In genomic region chr10:127739908-127740307, GRCh38 we compare ENCODE assay signal across 1 cellular context.
A peak's percentile ranks its signal among the peaks of the same experiment; 100 is the strongest.
TF ChIP-seq lines count a peak whose summit lies in the region.

No MANE protein-coding gene starts in this region.

TF ChIP-seq in HEK293, 187 proteins besides CTCF, POLR2A, EP300 and RAD21:
- TF ChIP-seq EGR2 (tag by site-specific recombination; IDR thresholded peaks at IDR 0.05; ENCODE audit: low read depth): peak; percentile 31; the same call in 1 of the 2 replicates
- TF ChIP-seq ZNF292 (tag by site-specific recombination; IDR thresholded peaks at IDR 0.05; ENCODE audit: borderline replicate concordance, low read depth): no peak
- TF ChIP-seq ZNF398 (tag by site-specific recombination; IDR thresholded peaks at IDR 0.05): no peak
- no peak for TF ChIP-seq ZNF140 (tag by site-specific recombination; IDR thresholded peaks at IDR 0.05)
- TF ChIP-seq ZNF221 (tag by site-specific recombination; IDR thresholded peaks at IDR 0.05; ENCODE audit: borderline replicate concordance): no peak
- no peak for TF ChIP-seq ZNF473 (tag by site-specific recombination; IDR thresholded peaks at IDR 0.05)
- TF ChIP-seq ZNF175 (tag by site-specific recombination; IDR thresholded peaks at IDR 0.05): no peak
- no peak for TF ChIP-seq ZNF529 (tag by site-specific recombination; IDR thresholded peaks at IDR 0.05; ENCODE audit: insufficient replicate concordance)
- no peak for TF ChIP-seq ZNF530 (tag by site-specific recombination; IDR thresholded peaks at IDR 0.05; ENCODE audit: low read depth)
